Comparison of ENCODE assay signal across 13 cellular contexts in the genomic region with DNA sequence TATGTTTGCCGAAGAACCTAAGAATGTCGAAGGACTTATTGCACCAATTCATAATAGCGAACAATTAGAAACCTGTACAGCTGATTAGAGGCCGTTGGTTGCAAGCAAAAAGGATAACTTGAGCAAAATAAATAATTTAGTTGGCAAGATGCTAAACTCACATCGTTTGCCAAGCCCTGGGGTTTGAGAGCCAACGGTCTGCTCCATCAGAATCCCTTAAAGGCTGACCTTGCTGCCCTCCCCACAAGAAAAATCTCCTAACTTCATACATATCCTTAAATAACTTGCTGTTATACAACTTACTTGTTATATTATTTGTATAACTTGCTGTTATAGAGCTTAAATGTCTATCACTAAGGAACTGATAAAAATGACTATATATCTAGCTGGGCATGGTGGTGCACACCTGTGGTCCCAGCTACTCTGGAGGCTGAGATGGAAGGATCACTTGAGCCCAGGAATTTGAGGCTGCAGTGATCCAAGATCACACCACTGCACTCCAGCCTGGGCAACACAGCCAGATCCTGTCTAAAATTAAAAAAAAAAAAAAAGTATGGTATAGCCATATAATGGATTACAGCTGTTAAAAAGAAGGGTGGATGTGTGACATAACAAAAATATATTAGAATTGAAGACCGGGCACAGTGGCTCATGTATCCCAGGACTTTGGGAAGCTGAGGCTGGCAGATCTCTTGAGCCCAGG. TPM values are rescaled to one million over a fixed set of nuclear protein-coding genes. Genes with fewer than 3 reads are reported as not detected.
DNase-seq lines count a peak whose midpoint lies in the region; ATAC-seq, FAIRE-seq and TF ChIP-seq lines count a peak whose summit lies in the region.
"Had no signal": no experiment of that assay in that cellular context is flagged by ENCODE, and none has a peak within 500 bp of the region (broad histone marks: within the 10 kb centered on the region; RNA-seq: fewer than 3 reads in every experiment).

No MANE protein-coding gene starts in this region.

- no peak overlapping the region for H3K9ac ChIP-seq in neural progenitor cell

- no peak for FAIRE-seq in pancreas (lab: Jason Lieb, UNC)

- H3K9me3 ChIP-seq in neural progenitor cell (ENCODE audit: low read depth) (no peaks in the 10 kb centered on the region), pancreas (no peaks in the 10 kb centered on the region)
- H3K9me3 ChIP-seq: MG63 had no signal

- CTCF ChIA-PET in activated CD4-positive, alpha-beta T cell treated with anti-CD3 and anti-CD28 coated beads, Interleukin-2, amount 10 ng/mL, durations not matched to agents 7 days and 5 days (lab: Charles Lee), result interaction anchor here (0.7 to 1.5 kb wide), 2 partner anchors 10 to 20 kb away, joined by 3 read pairs; no protein-coding TSS in a partner anchor
- CTCF ChIA-PET in HEK293T (lab: Yijun Ruan, JAX), result interaction anchor here (0.6 kb wide), 2 partner anchors 104 to 331 kb away, joined by 3 read pairs; no protein-coding TSS in a partner anchor

- peaks cover 14% of the 10 kb centered on the region for H3K4me1 ChIP-seq in neural progenitor cell
- peaks cover 3 to 15% (median 13%) of the 10 kb centered on the region in 3 donors for H3K4me1 ChIP-seq in pancreas

- ATAC-seq in pancreas, result no peak
- ATAC-seq: effector memory CD8-positive, alpha-beta T cell had no signal

- DNase-seq in activated CD4-positive, alpha-beta T cell treated with anti-CD3 and anti-CD28 coated beads, Interleukin-2, amount 10 ng/mL, durations not matched to agents 7 days and 5 days, result no peak
- DNase-seq in activated CD4-positive, alpha-beta T cell treated with anti-CD3 and anti-CD28 coated beads, Interleukin-2, amount 50 U/mL, for 1 hour, result no peak
- no peak for DNase-seq in HEK293T (ENCODE audit: extremely low spot score)
- no peak for DNase-seq in activated T-helper 1 cell treated with anti-CD3 and anti-CD28 coated beads, Interleukin-12 subunit alpha, Interleukin-12 subunit beta, Interleukin-2, Interleukin-4 antibody, amounts not matched to agents 30 ng/mL and 10 ng/mL and 1 ng/mL, durations not matched to agents 14 hours and 24 hours and 36 hours (ENCODE audit: low spot score)
- peak; percentile 2 for DNase-seq in neural progenitor cell (ENCODE audit: low spot score)
- no peak for DNase-seq in stimulated activated naive CD4-positive, alpha-beta T cell (lab: John Stamatoyannopoulos, UW)
- no peak for DNase-seq in pancreas
- DNase-seq in CD14-positive monocyte (ENCODE audit: low spot score), result no peak
- DNase-seq: activated naive CD4-positive, alpha-beta T cell treated with Interleukin-2 at 50 U/mL for 16 hours; effector memory CD8-positive, alpha-beta T cell; MG63; NCI-H2081; NCI-H526 treated with DMSO at 0.1 percent for 48 hours had no signal

- H3K4me3 Mint-ChIP-seq in activated CD4-positive, alpha-beta T cell treated with anti-CD3 and anti-CD28 coated beads, Interleukin-2, amount 10 ng/mL, durations not matched to agents 7 days and 5 days, result peak overlapping the region; percentile 98
- H3K4me3 Mint-ChIP-seq in activated T-helper 1 cell treated with anti-CD3 and anti-CD28 coated beads, Interleukin-12 subunit alpha, Interleukin-12 subunit beta, Interleukin-2, Interleukin-4 antibody, amounts not matched to agents 30 ng/mL and 10 ng/mL and 1 ng/mL, durations not matched to agents 14 hours and 24 hours and 36 hours, result peak overlapping the region; percentile 56
- peak overlapping the region; percentile 48 for H3K4me3 Mint-ChIP-seq in neural progenitor cell
- H3K4me3 Mint-ChIP-seq in CD14-positive monocyte, result no peak overlapping the region

- POLR2A ChIA-PET in activated CD4-positive, alpha-beta T cell treated with anti-CD3 and anti-CD28 coated beads, Interleukin-2, amount 10 ng/mL, durations not matched to agents 7 days and 5 days (lab: Charles Lee), result no interaction called here
- POLR2A ChIA-PET in HEK293T (lab: Yijun Ruan, JAX), result interaction anchor here (1.1 kb wide), 1 partner anchor 47 kb away, joined by 3 read pairs; a partner anchor contains a TSS

- H3F3A ChIP-seq in neural progenitor cell (ENCODE audit: low read depth), result peaks cover 49% of the 10 kb centered on the region

- H3K4me3 ChIP-seq in neural progenitor cell (no peak overlapping the region), pancreas (no peak overlapping the region)

- TF ChIP-seq CTCF in neural progenitor cell (IDR thresholded peaks at IDR 0.05) (no peak), pancreas (IDR thresholded peaks at IDR 0.05) (no peak), CD14-positive monocyte (IDR thresholded peaks at IDR 0.05) (no peak)

- H3K27me3 ChIP-seq in neural progenitor cell (no peaks in the 10 kb centered on the region), pancreas (no peaks in the 10 kb centered on the region)
- H3K27me3 ChIP-seq: MG63 had no signal

- peaks cover 52% of the 10 kb centered on the region for H3K79me2 ChIP-seq in neural progenitor cell (ENCODE audit: low read depth)

- H3K36me3 ChIP-seq in neural progenitor cell (peaks cover 22% of the 10 kb centered on the region), pancreas (no peaks in the 10 kb centered on the region)

- H3K4me1 Mint-ChIP-seq in activated CD4-positive, alpha-beta T cell treated with anti-CD3 and anti-CD28 coated beads, Interleukin-2, amount 10 ng/mL, durations not matched to agents 7 days and 5 days, result peaks cover 51% of the 10 kb centered on the region
- H3K4me1 Mint-ChIP-seq in activated T-helper 1 cell treated with anti-CD3 and anti-CD28 coated beads, Interleukin-12 subunit alpha, Interleukin-12 subunit beta, Interleukin-2, Interleukin-4 antibody, amounts not matched to agents 30 ng/mL and 10 ng/mL and 1 ng/mL, durations not matched to agents 14 hours and 24 hours and 36 hours (ENCODE audit: low read depth), result peaks cover 60% of the 10 kb centered on the region
- H3K4me1 Mint-ChIP-seq in neural progenitor cell, result peaks cover 19% of the 10 kb centered on the region
- H3K4me1 Mint-ChIP-seq in CD14-positive monocyte, result peaks cover 20% of the 10 kb centered on the region

- no peak overlapping the region for H3K4me2 ChIP-seq in neural progenitor cell

- no peaks in the 10 kb centered on the region for H3K9me3 Mint-ChIP-seq in activated CD4-positive, alpha-beta T cell treated with anti-CD3 and anti-CD28 coated beads, Interleukin-2, amount 10 ng/mL, durations not matched to agents 7 days and 5 days
- H3K9me3 Mint-ChIP-seq in activated T-helper 1 cell treated with anti-CD3 and anti-CD28 coated beads, Interleukin-12 subunit alpha, Interleukin-12 subunit beta, Interleukin-2, Interleukin-4 antibody, amounts not matched to agents 30 ng/mL and 10 ng/mL and 1 ng/mL, durations not matched to agents 14 hours and 24 hours and 36 hours, result no peaks in the 10 kb centered on the region
- H3K9me3 Mint-ChIP-seq in neural progenitor cell, result no peaks in the 10 kb centered on the region
- H3K9me3 Mint-ChIP-seq in CD14-positive monocyte, result no peaks in the 10 kb centered on the region
- H3K9me3 Mint-ChIP-seq: effector memory CD8-positive, alpha-beta T cell had no signal

- no peak overlapping the region for H2AFZ ChIP-seq in neural progenitor cell (replicated peaks)

- no peaks in the 10 kb centered on the region for H3K27me3 Mint-ChIP-seq in activated CD4-positive, alpha-beta T cell treated with anti-CD3 and anti-CD28 coated beads, Interleukin-2, amount 10 ng/mL, durations not matched to agents 7 days and 5 days
- H3K27me3 Mint-ChIP-seq in activated T-helper 1 cell treated with anti-CD3 and anti-CD28 coated beads, Interleukin-12 subunit alpha, Interleukin-12 subunit beta, Interleukin-2, Interleukin-4 antibody, amounts not matched to agents 30 ng/mL and 10 ng/mL and 1 ng/mL, durations not matched to agents 14 hours and 24 hours and 36 hours (ENCODE audit: insufficient read depth), result peaks cover 1% of the 10 kb centered on the region
- H3K27me3 Mint-ChIP-seq in neural progenitor cell (ENCODE audit: insufficient read depth, low read depth) (peaks cover 5% of the 10 kb centered on the region), CD14-positive monocyte (ENCODE audit: low read depth in 3 of 3) (no peaks in the 10 kb centered on the region)
- H3K27me3 Mint-ChIP-seq: effector memory CD8-positive, alpha-beta T cell had no signal

- H3K27ac ChIP-seq in neural progenitor cell, result no peak overlapping the region
- H3K27ac ChIP-seq in pancreas, result no peak overlapping the region

- H3K36me3 Mint-ChIP-seq in activated CD4-positive, alpha-beta T cell treated with anti-CD3 and anti-CD28 coated beads, Interleukin-2, amount 10 ng/mL, durations not matched to agents 7 days and 5 days (ENCODE audit: low read depth), result peaks cover 27% of the 10 kb centered on the region
- H3K36me3 Mint-ChIP-seq in activated T-helper 1 cell treated with anti-CD3 and anti-CD28 coated beads, Interleukin-12 subunit alpha, Interleukin-12 subunit beta, Interleukin-2, Interleukin-4 antibody, amounts not matched to agents 30 ng/mL and 10 ng/mL and 1 ng/mL, durations not matched to agents 14 hours and 24 hours and 36 hours (ENCODE audit: low read depth), result peaks cover 25% of the 10 kb centered on the region
- H3K36me3 Mint-ChIP-seq in neural progenitor cell (peaks cover 19% of the 10 kb centered on the region), CD14-positive monocyte (peaks cover 9 to 30% of the 10 kb centered on the region in 2 donors)

- peak overlapping the region; percentile 5 for H3K27ac Mint-ChIP-seq in activated CD4-positive, alpha-beta T cell treated with anti-CD3 and anti-CD28 coated beads, Interleukin-2, amount 10 ng/mL, durations not matched to agents 7 days and 5 days
- H3K27ac Mint-ChIP-seq in activated T-helper 1 cell treated with anti-CD3 and anti-CD28 coated beads, Interleukin-12 subunit alpha, Interleukin-12 subunit beta, Interleukin-2, Interleukin-4 antibody, amounts not matched to agents 30 ng/mL and 10 ng/mL and 1 ng/mL, durations not matched to agents 14 hours and 24 hours and 36 hours, result no peak overlapping the region
- H3K27ac Mint-ChIP-seq in neural progenitor cell (no peak overlapping the region), CD14-positive monocyte (peak overlapping the region in 1 of 7 donors; percentile 30)
- H3K27ac Mint-ChIP-seq: effector memory CD8-positive, alpha-beta T cell had no signal

- intact Hi-C loops in activated T-helper 1 cell treated with anti-CD3 and anti-CD28 coated beads, Interleukin-12 subunit alpha, Interleukin-12 subunit beta, Interleukin-2, Interleukin-4 antibody, amounts not matched to agents 30 ng/mL and 10 ng/mL and 1 ng/mL, durations not matched to agents 14 hours and 24 hours and 36 hours (cut with micrococcal nuclease), result loop anchor here (5.0 to 10.0 kb wide), 4 partner anchors 476 to 1284 kb away; a partner anchor contains a TSS
- intact Hi-C loops in pancreas (cut with DNase I) (no loop called here), CD14-positive monocyte (cut with micrococcal nuclease) (no loop called here)

- WGBS in pancreas, 2 donors, result 77 to 78% methylated on average over 7 of the region's 7 CpGs

- H4K20me1 ChIP-seq in neural progenitor cell (ENCODE audit: low read depth), result peaks cover 24% of the 10 kb centered on the region

RNA-seq across cellular contexts. Expression of a gene that starts 1.9 kb away (rescaled TPM):
- 10 to 100 TPM; 22.6 to 27.9 TPM for total RNA-seq in activated CD4-positive, alpha-beta T cell treated with anti-CD3 and anti-CD28 coated beads, Interleukin-2, amount 10 ng/mL, durations not matched to agents 7 days and 5 days
- total RNA-seq in activated T-helper 1 cell treated with anti-CD3 and anti-CD28 coated beads, Interleukin-12 subunit alpha, Interleukin-12 subunit beta, Interleukin-2, Interleukin-4 antibody, amounts not matched to agents 30 ng/mL and 10 ng/mL and 1 ng/mL, durations not matched to agents 14 hours and 24 hours and 36 hours, result 27.5 and 27.7 TPM in 2 replicates
- total RNA-seq in neural progenitor cell (ENCODE audit: low replicate concordance), result 68.4 and 86.4 TPM in 2 replicates
- total RNA-seq in pancreas, result 10 to 100 TPM in 2 of 6 donors, 1 to 10 TPM in 4; 4.2 to 11.6 (median 6.6) TPM
- 1 to 10 TPM; 3.9 to 7.8 TPM for polyA plus RNA-seq in pancreas
- polyA plus RNA-seq in CD14-positive monocyte, result 1 to 10 TPM; 2.7 to 5.3 TPM

RNA-seq across cellular contexts. Expression of a gene that starts 46.4 kb away (rescaled TPM):
- total RNA-seq in activated CD4-positive, alpha-beta T cell treated with anti-CD3 and anti-CD28 coated beads, Interleukin-2, amount 10 ng/mL, durations not matched to agents 7 days and 5 days, result 100 to 1,000 TPM; 111 to 146 TPM
- total RNA-seq in activated T-helper 1 cell treated with anti-CD3 and anti-CD28 coated beads, Interleukin-12 subunit alpha, Interleukin-12 subunit beta, Interleukin-2, Interleukin-4 antibody, amounts not matched to agents 30 ng/mL and 10 ng/mL and 1 ng/mL, durations not matched to agents 14 hours and 24 hours and 36 hours, result 52.1 and 63.6 TPM in 2 replicates
- total RNA-seq in neural progenitor cell (ENCODE audit: low replicate concordance), result 166 and 352 TPM in 2 replicates
- 10 to 100 TPM in 4 of 6 donors, 1 to 10 TPM in 2; 7.6 to 15.7 (median 11.4) TPM for total RNA-seq in pancreas
- 10 to 100 TPM; 15.4 to 19.5 TPM for polyA plus RNA-seq in pancreas
- polyA plus RNA-seq in CD14-positive monocyte, result 10 to 100 TPM; 19.2 to 20.4 TPM

RNA-seq across cellular contexts. Expression of a gene that starts 47.0 kb away (rescaled TPM):
- total RNA-seq in activated CD4-positive, alpha-beta T cell treated with anti-CD3 and anti-CD28 coated beads, Interleukin-2, amount 10 ng/mL, durations not matched to agents 7 days and 5 days, result 10 to 100 TPM; 80.8 to 95.2 TPM
- total RNA-seq in activated T-helper 1 cell treated with anti-CD3 and anti-CD28 coated beads, Interleukin-12 subunit alpha, Interleukin-12 subunit beta, Interleukin-2, Interleukin-4 antibody, amounts not matched to agents 30 ng/mL and 10 ng/mL and 1 ng/mL, durations not matched to agents 14 hours and 24 hours and 36 hours, result 29.4 and 32.7 TPM in 2 replicates
- total RNA-seq in neural progenitor cell (ENCODE audit: low replicate concordance), result 44.3 and 51.9 TPM in 2 replicates
- 1 to 10 TPM in 2 of 6 donors, under 1 TPM in 4; 0.35 to 1.5 (median 0.81) TPM for total RNA-seq in pancreas
- polyA plus RNA-seq in pancreas, result under 1 TPM; 0.08 to 0.40 TPM
- 1 to 10 TPM; 1.1 to 1.7 TPM for polyA plus RNA-seq in CD14-positive monocyte

Comparison
In these comparisons a context has a peak if more than half of its experiments do, and no peak if none do; other contexts are left out.
1. H3K4me3 Mint-ChIP-seq: peak in activated CD4-positive, alpha-beta T cell treated with anti-CD3 and anti-CD28 coated beads, Interleukin-2, amount 10 ng/mL, durations not matched to agents 7 days and 5 days (single experiment), activated T-helper 1 cell treated with anti-CD3 and anti-CD28 coated beads, Interleukin-12 subunit alpha, Interleukin-12 subunit beta, Interleukin-2, Interleukin-4 antibody, amounts not matched to agents 30 ng/mL and 10 ng/mL and 1 ng/mL, durations not matched to agents 14 hours and 24 hours and 36 hours (single experiment) and neural progenitor cell (single experiment); none in CD14-positive monocyte (0 of 2).
2. RNA of a gene that starts 47.0 kb away (total RNA-seq): 80.8 to 95.2 TPM in activated CD4-positive, alpha-beta T cell treated with anti-CD3 and anti-CD28 coated beads, Interleukin-2, amount 10 ng/mL, durations not matched to agents 7 days and 5 days, 44.3 to 51.9 TPM in neural progenitor cell and 29.4 to 32.7 TPM in activated T-helper 1 cell treated with anti-CD3 and anti-CD28 coated beads, Interleukin-12 subunit alpha, Interleukin-12 subunit beta, Interleukin-2, Interleukin-4 antibody, amounts not matched to agents 30 ng/mL and 10 ng/mL and 1 ng/mL, durations not matched to agents 14 hours and 24 hours and 36 hours; 0.35 to 1.5 TPM in pancreas; every median in the first group is over 10 times any median in the second.